13 cellular contexts compared by ENCODE assay signal in genomic region chr2:189954989-189955388, GRCh38.
DNase-seq lines count a peak whose midpoint lies in the region; ATAC-seq and TF ChIP-seq lines count a peak whose summit lies in the region.
"Had no signal": no experiment of that assay in that cellular context is flagged by ENCODE, and none has a peak within 500 bp of the region (broad histone marks: within the 10 kb centered on the region; RNA-seq: fewer than 3 reads in every experiment).

No MANE protein-coding gene starts in this region.

- TF ChIP-seq CTCF in activated B cell treated with CpG ODN at 0.5 μM for 24 hours (IDR thresholded peaks at IDR 0.05), result no peak

- H3K27ac Mint-ChIP-seq in activated B cell treated with CpG ODN at 0.5 μM for 24 hours, result no peak overlapping the region
- H3K27ac Mint-ChIP-seq: brain had no signal

- H3K27ac ChIP-seq in substantia nigra (ENCODE audit: low read depth, low read length, poor library complexity, severe bottlenecking), result no peak overlapping the region
- H3K27ac ChIP-seq: vagina had no signal

- peaks cover 33% of the 10 kb centered on the region for H3K4me1 Mint-ChIP-seq in activated B cell treated with CpG ODN at 0.5 μM for 24 hours
- H3K4me1 Mint-ChIP-seq: brain had no signal

- POLR2A ChIA-PET in activated B cell treated with CpG ODN at 0.5 μM for 24 hours (lab: Charles Lee), result no interaction called here

- CTCF ChIA-PET in activated B cell treated with CpG ODN at 0.5 μM for 24 hours (lab: Charles Lee), result no interaction called here

- peak overlapping the region; percentile 24 for H3K4me3 Mint-ChIP-seq in activated B cell treated with CpG ODN at 0.5 μM for 24 hours
- H3K4me3 Mint-ChIP-seq: brain had no signal

- H3K36me3 Mint-ChIP-seq in activated B cell treated with CpG ODN at 0.5 μM for 24 hours (ENCODE audit: low read depth), result no peaks in the 10 kb centered on the region
- H3K36me3 Mint-ChIP-seq: brain had no signal

- ATAC-seq in GM19035 (IDR thresholded peaks at IDR 0.05; ENCODE audit: unreplicated experiment) (peak; percentile 42), HG02571 (IDR thresholded peaks at IDR 0.05; ENCODE audit: unreplicated experiment) (peak; percentile 43), HG03460 (IDR thresholded peaks at IDR 0.05; ENCODE audit: unreplicated experiment) (peak; percentile 49), activated B cell treated with CpG ODN at 0.5 μM for 24 hours (ENCODE audit: low read depth) (no peak)
- ATAC-seq: HepG2 had no signal

- no peaks in the 10 kb centered on the region for H3K27me3 Mint-ChIP-seq in activated B cell treated with CpG ODN at 0.5 μM for 24 hours

- peaks cover 2% of the 10 kb centered on the region for H3K9me3 Mint-ChIP-seq in activated B cell treated with CpG ODN at 0.5 μM for 24 hours
- H3K9me3 Mint-ChIP-seq: brain had no signal

- intact Hi-C loops in activated B cell treated with CpG ODN at 0.5 μM for 24 hours (cut with micrococcal nuclease), result no loop called here

- DNase-seq in activated B cell treated with CpG ODN at 0.5 μM for 24 hours, result no peak
- no peak for DNase-seq in stimulated activated CD4-positive, alpha-beta T cell treated with anti-CD3 and anti-CD28 coated beads, Interleukin-4, amount 100 ng/mL, for 24 hours
- no peak for DNase-seq in CD1c-positive myeloid dendritic cell (ENCODE audit: extremely low spot score)
- DNase-seq in activated CD4-positive, alpha-beta T cell treated with anti-CD3 and anti-CD28 coated beads, Interleukin-2, amount 50 U/mL, for 4 hours, result no peak
- no peak for DNase-seq in substantia nigra (lab: John Stamatoyannopoulos, UW)
- DNase-seq: activated T-cell treated with anti-CD3 and anti-CD28 coated beads for 4 hours, NCI-H774 had no signal
